In genomic region chr3:133237380-133237779, GRCh38 we compare ENCODE assay signal across 19 cellular contexts.
A peak's percentile ranks its signal among the peaks of the same experiment; 100 is the strongest.
DNase-seq lines count a peak whose midpoint lies in the region; ATAC-seq, FAIRE-seq and TF ChIP-seq lines count a peak whose summit lies in the region.
"Had no signal": no experiment of that assay in that cellular context is flagged by ENCODE, and none has a peak within 500 bp of the region (broad histone marks: within the 10 kb centered on the region; RNA-seq: fewer than 3 reads in every experiment).

No MANE protein-coding gene starts in this region.

- peaks cover 7% of the 10 kb centered on the region for H3K9me3 Mint-ChIP-seq in astrocyte (ENCODE audit: unreplicated experiment)

- no peaks in the 10 kb centered on the region for H3K36me3 Mint-ChIP-seq in astrocyte (ENCODE audit: low read depth, unreplicated experiment)

- H3K9ac ChIP-seq in BLaER1 (no peak overlapping the region), astrocyte (ENCODE audit: low read length) (peak overlapping the region; percentile 32)
- H3K9ac ChIP-seq: GM23248 had no signal

- no peak for FAIRE-seq in astrocyte (lab: Jason Lieb, UNC)
- FAIRE-seq: K562 had no signal

- H3K9me3 ChIP-seq in BLaER1 (no peaks in the 10 kb centered on the region), astrocyte (ENCODE audit: insufficient read depth, low read depth, low read length) (no peaks in the 10 kb centered on the region)
- H3K9me3 ChIP-seq: SJCRH30 had no signal

- no peak overlapping the region for H3K27ac Mint-ChIP-seq in astrocyte (ENCODE audit: unreplicated experiment)
- H3K27ac Mint-ChIP-seq: CD4-positive, alpha-beta T cell had no signal

- H3K4me1 Mint-ChIP-seq in astrocyte (ENCODE audit: low read depth, unreplicated experiment) = peaks cover 10% of the 10 kb centered on the region

- no peak overlapping the region for H3K4me3 Mint-ChIP-seq in astrocyte (ENCODE audit: unreplicated experiment)
- H3K4me3 Mint-ChIP-seq: CD4-positive, alpha-beta T cell had no signal

- no peak overlapping the region for H2AFZ ChIP-seq in astrocyte (ENCODE audit: low read depth, low read length)
- H2AFZ ChIP-seq: GM23248 had no signal

- H3K4me3 ChIP-seq in BLaER1 = no peak overlapping the region
- no peak overlapping the region for H3K4me3 ChIP-seq in astrocyte (ENCODE audit: insufficient read depth, low read depth, low read length)
- H3K4me3 ChIP-seq: GM23248, K562, SJCRH30 had no signal

- H4K20me1 ChIP-seq in BLaER1 (no peaks in the 10 kb centered on the region), astrocyte (ENCODE audit: insufficient read depth, low read length) (no peaks in the 10 kb centered on the region)

- H3K27me3 ChIP-seq in BLaER1 = no peaks in the 10 kb centered on the region
- no peaks in the 10 kb centered on the region for H3K27me3 ChIP-seq in astrocyte (ENCODE audit: insufficient read depth, low read length)
- H3K27me3 ChIP-seq: SJCRH30 had no signal

- H3K36me3 ChIP-seq in BLaER1 = no peaks in the 10 kb centered on the region
- no peaks in the 10 kb centered on the region for H3K36me3 ChIP-seq in astrocyte (ENCODE audit: insufficient read depth, low read length)
- H3K36me3 ChIP-seq: SJCRH30 had no signal

- ATAC-seq in HG03025 (IDR thresholded peaks at IDR 0.05; ENCODE audit: low FRiP score, unreplicated experiment) (no peak), HG03097 (IDR thresholded peaks at IDR 0.05; ENCODE audit: low FRiP score, unreplicated experiment) (no peak)
- ATAC-seq: K562, PC-3 had no signal

- no peaks in the 10 kb centered on the region for H3K79me2 ChIP-seq in astrocyte (ENCODE audit: insufficient read depth, low read length)

- peak overlapping the region; percentile 8; the same call in 1 of the 2 replicates for H3K4me2 ChIP-seq in BLaER1
- peak overlapping the region; percentile 38 for H3K4me2 ChIP-seq in astrocyte (ENCODE audit: low read length)

- H3K4me1 ChIP-seq in BLaER1 (peaks cover 14% of the 10 kb centered on the region), astrocyte (ENCODE audit: insufficient read depth, low read length) (peaks cover 9% of the 10 kb centered on the region)

- H3K27ac ChIP-seq in BLaER1 (no peak overlapping the region), astrocyte (ENCODE audit: low read depth, low read length) (peak overlapping the region; percentile 64)
- H3K27ac ChIP-seq: GM23248, SJCRH30 had no signal

- TF ChIP-seq CTCF in astrocyte (IDR thresholded peaks at IDR 0.05; ENCODE audit: insufficient read depth, low read depth, low read length) = no peak

- H3K27me3 Mint-ChIP-seq in astrocyte (ENCODE audit: low read depth, unreplicated experiment) = no peaks in the 10 kb centered on the region

- DNase-seq in NCI-H1436 (lab: John Stamatoyannopoulos, UW) = peak; percentile 16
- DNase-seq in astrocyte (ENCODE audit: low read depth) = no peak
- DNase-seq in left kidney (ENCODE audit: low read depth, low spot score) = peak; percentile 17
- no peak for DNase-seq in NCI-H1105 treated with DMSO at 0.1 percent for 48 hours (lab: John Stamatoyannopoulos, UW)
- DNase-seq: Calu3; CD4-positive, alpha-beta T cell; DMS79 treated with DMSO at 0.1 percent for 48 hours; GM23248; HCEC 1CT; NCI-H146; NCI-H2081; NCI-H345; NCI-H748 treated with DMSO at 0.1 percent for 48 hours; PC-3 had no signal

Comparison
In these comparisons a context has a peak if more than half of its experiments do, and no peak if none do; other contexts are left out.
1. DNase-seq: peak in NCI-H1436 (single experiment) and left kidney (single experiment); none in astrocyte (single experiment) and NCI-H1105 treated with DMSO at 0.1 percent for 48 hours (single experiment).